Comparison of ENCODE assay signal across 8 cellular contexts in the genomic region with DNA sequence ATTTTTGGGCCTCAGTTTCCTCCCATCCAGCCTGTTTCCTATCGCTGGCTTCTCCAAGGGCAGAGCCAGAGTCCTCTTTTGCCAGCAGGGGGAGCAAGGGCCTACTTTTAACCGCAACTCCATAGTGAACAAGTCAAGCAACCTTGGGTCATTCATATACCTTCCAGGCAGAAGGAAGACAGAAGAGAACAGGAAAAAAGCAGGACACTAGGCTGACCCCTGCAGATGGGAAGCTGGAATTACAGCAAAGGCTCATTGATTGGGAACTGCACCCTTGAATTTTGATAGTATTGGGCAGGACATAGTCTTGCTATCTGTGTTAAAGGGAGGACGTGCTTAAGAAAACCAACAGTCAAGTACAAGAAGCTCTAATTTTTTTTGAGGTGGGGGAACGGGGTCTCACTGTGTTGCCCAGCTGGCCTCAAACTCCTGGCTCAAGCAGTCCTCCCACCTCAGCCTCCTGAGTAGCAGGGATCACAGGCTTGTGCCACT. TPM values are rescaled to one million over a fixed set of nuclear protein-coding genes. Genes with fewer than 3 reads are reported as not detected.
A peak's percentile ranks its signal among the peaks of the same experiment; 100 is the strongest.
DNase-seq lines count a peak whose midpoint lies in the region; ATAC-seq and FAIRE-seq lines count a peak whose summit lies in the region.

No MANE protein-coding gene starts in this region.

- FAIRE-seq in small intestine (lab: Jason Lieb, UNC) = no peak

- no peaks in the 10 kb centered on the region for H3K27me3 ChIP-seq in small intestine (ENCODE audit: control insufficient read depth in 2 of 2, insufficient read depth in 2 of 2, low read length in 2 of 2)

- no peak for ATAC-seq in GM21447 (IDR thresholded peaks at IDR 0.05; ENCODE audit: unreplicated experiment)
- ATAC-seq in GM18870 (IDR thresholded peaks at IDR 0.05; ENCODE audit: unreplicated experiment) = no peak

- H3K27ac ChIP-seq in small intestine (ENCODE audit: low read depth in 1 of 2, low read length in 1 of 2) = no peak overlapping the region

- peak; percentile 66 for DNase-seq in GM04504 (ENCODE audit: low read depth)
- peak; percentile 61 for DNase-seq in NCI-H1436 (lab: John Stamatoyannopoulos, UW)
- peak; percentile 90 for DNase-seq in SKM-1 treated with dmso at 0.1 percent for 144 hours (lab: John Stamatoyannopoulos, UW; ENCODE audit: unreplicated experiment)
- peak; percentile 92 for DNase-seq in amniotic epithelial cell (ENCODE audit: low read depth)
- peak; percentile 78 for DNase-seq in hepatic stellate cell (ENCODE audit: low spot score)
- DNase-seq in small intestine = peak; percentile 93

- 33 to 43% (median 43%) methylated on average over 4 of the region's 4 CpGs for WGBS in small intestine, 3 donors

- H3K9me3 ChIP-seq in small intestine (ENCODE audit: control insufficient read depth, low read depth) = no peaks in the 10 kb centered on the region

- H3K4me1 ChIP-seq in small intestine (ENCODE audit: control insufficient read depth in 2 of 2, insufficient read depth in 1 of 2, low read depth in 1 of 2, low read length in 1 of 2) = no peaks in the 10 kb centered on the region

- H3K4me3 ChIP-seq in small intestine (ENCODE audit: low read depth in 1 of 2, low read length in 2 of 2) = no peak overlapping the region

- H3K36me3 ChIP-seq in small intestine (ENCODE audit: control insufficient read depth in 2 of 2, insufficient read depth in 2 of 2, low read length in 2 of 2) = peaks cover 0 to 4% of the 10 kb centered on the region in 2 donors

RNA-seq across cellular contexts. Expression of a gene that starts 30.1 kb away (rescaled TPM):
- under 1 TPM in 1 of 3 donors, not detected in 2; 0.12 TPM for polyA plus RNA-seq in small intestine

RNA-seq across cellular contexts. Expression of a gene that starts 31.5 kb away (rescaled TPM):
- 10 to 100 TPM in 2 of 3 donors, 1 to 10 TPM in 1; 8.7 to 42.1 (median 14.1) TPM for polyA plus RNA-seq in small intestine
